ENCODE assay signal across 18 cellular contexts in the genomic region with DNA sequence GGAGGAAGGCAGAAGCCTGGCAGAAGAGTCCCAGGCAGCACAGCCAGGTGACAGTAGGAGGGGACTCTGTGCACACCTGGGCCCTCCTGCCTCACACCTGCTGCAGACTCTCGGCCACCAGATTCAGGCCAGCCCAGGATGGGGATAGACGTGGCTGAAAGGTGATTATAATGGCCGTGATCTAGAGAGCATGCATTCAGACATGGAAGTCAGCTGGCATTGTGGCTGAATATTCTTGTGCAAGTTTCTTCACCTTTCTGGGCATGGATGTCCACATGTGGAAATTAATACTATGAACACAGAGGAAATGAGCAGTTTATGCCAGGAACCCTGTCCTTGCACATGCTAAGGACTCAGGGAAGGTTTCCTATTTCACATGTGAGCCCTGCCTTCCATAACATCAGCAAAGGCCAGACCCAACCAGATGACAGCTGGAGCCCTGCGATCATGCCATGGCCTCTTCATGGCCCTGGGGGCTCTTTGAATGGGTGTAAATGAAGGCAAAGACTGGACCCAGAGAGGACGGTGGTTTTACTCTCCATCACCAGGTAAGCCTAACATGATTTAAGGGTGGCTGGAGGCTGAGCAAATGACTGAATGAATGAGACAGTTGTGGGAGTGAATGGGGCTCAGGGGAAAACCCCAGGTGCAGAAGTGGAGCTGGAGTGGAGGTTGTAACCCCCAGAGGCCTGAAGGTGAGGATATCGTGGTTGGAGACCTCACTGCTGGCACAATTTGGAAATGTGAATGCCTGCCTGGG. TPM values are rescaled to one million over a fixed set of nuclear protein-coding genes. Genes with fewer than 3 reads are reported as not detected.
DNase-seq lines count a peak whose midpoint lies in the region; ATAC-seq lines count a peak whose summit lies in the region.
"Had no signal": no experiment of that assay in that cellular context is flagged by ENCODE, and none has a peak within 500 bp of the region (broad histone marks: within the 10 kb centered on the region; RNA-seq: fewer than 3 reads in every experiment).

No MANE protein-coding gene starts in this region.

- H3K36me3 Mint-ChIP-seq in activated CD8-positive, alpha-beta memory T cell treated with anti-CD3 and anti-CD28 coated beads, Interleukin-2, amount 10 ng/mL, durations not matched to agents 7 days and 5 days = no peaks in the 10 kb centered on the region
- H3K36me3 Mint-ChIP-seq: CD4-positive, alpha-beta memory T cell had no signal

- DNase-seq in activated CD8-positive, alpha-beta memory T cell treated with anti-CD3 and anti-CD28 coated beads for 24 hours = peak; percentile 53
- no peak for DNase-seq in activated CD8-positive, alpha-beta memory T cell treated with anti-CD3 and anti-CD28 coated beads, Interleukin-2, amount 10 ng/mL, durations not matched to agents 7 days and 5 days
- peak; percentile 67 for DNase-seq in NCI-H146 (lab: John Stamatoyannopoulos, UW)
- peak; percentile 34 for DNase-seq in islet precursor cell
- DNase-seq in stimulated activated CD8-positive, alpha-beta memory T cell treated with anti-CD3 and anti-CD28 coated beads, Interleukin-4, amount 100 ng/mL, for 48 hours = peak; percentile 21
- no peak for DNase-seq in dermis blood vessel endothelial cell
- DNase-seq: ACHN; C1 segment of cervical spinal cord; CD4-positive, alpha-beta memory T cell; COR-L47; DMS153; DMS79 treated with DMSO at 0.1 percent for 48 hours; EL; GOT3; H9 had no signal

- H3K4me1 Mint-ChIP-seq in activated CD8-positive, alpha-beta memory T cell treated with anti-CD3 and anti-CD28 coated beads, Interleukin-2, amount 10 ng/mL, durations not matched to agents 7 days and 5 days = peaks cover 7% of the 10 kb centered on the region

- no peaks in the 10 kb centered on the region for H3K9me3 Mint-ChIP-seq in activated CD8-positive, alpha-beta memory T cell treated with anti-CD3 and anti-CD28 coated beads, Interleukin-2, amount 10 ng/mL, durations not matched to agents 7 days and 5 days (ENCODE audit: low read depth)
- H3K9me3 Mint-ChIP-seq: CD4-positive, alpha-beta memory T cell; H9 had no signal

- ATAC-seq in activated CD8-positive, alpha-beta memory T cell treated with anti-CD3 and anti-CD28 coated beads, Interleukin-2, amount 10 ng/mL, durations not matched to agents 7 days and 5 days = no peak
- ATAC-seq in GM18520 (IDR thresholded peaks at IDR 0.05; ENCODE audit: unreplicated experiment) = no peak
- ATAC-seq in HG03280 (IDR thresholded peaks at IDR 0.05; ENCODE audit: unreplicated experiment) = no peak

- CTCF ChIA-PET in activated CD8-positive, alpha-beta memory T cell treated with anti-CD3 and anti-CD28 coated beads, Interleukin-2, amount 10 ng/mL, durations not matched to agents 7 days and 5 days (lab: Charles Lee) = no interaction called here

- H3K27me3 Mint-ChIP-seq in activated CD8-positive, alpha-beta memory T cell treated with anti-CD3 and anti-CD28 coated beads, Interleukin-2, amount 10 ng/mL, durations not matched to agents 7 days and 5 days = peaks cover 68% of the 10 kb centered on the region

- H3K27ac Mint-ChIP-seq in activated CD8-positive, alpha-beta memory T cell treated with anti-CD3 and anti-CD28 coated beads, Interleukin-2, amount 10 ng/mL, durations not matched to agents 7 days and 5 days = no peak overlapping the region
- H3K27ac Mint-ChIP-seq: CD4-positive, alpha-beta memory T cell had no signal

- H3K4me3 Mint-ChIP-seq in activated CD8-positive, alpha-beta memory T cell treated with anti-CD3 and anti-CD28 coated beads, Interleukin-2, amount 10 ng/mL, durations not matched to agents 7 days and 5 days = no peak overlapping the region
- H3K4me3 Mint-ChIP-seq: H9 had no signal

RNA-seq across cellular contexts. Expression of gene RAET1L, which starts 2.7 kb away (rescaled TPM):
- not detected for total RNA-seq in activated CD8-positive, alpha-beta memory T cell treated with anti-CD3 and anti-CD28 coated beads, Interleukin-2, amount 10 ng/mL, durations not matched to agents 7 days and 5 days
- total RNA-seq in dermis blood vessel endothelial cell = not detected in 2 replicates
- total RNA-seq: A172; CD4-positive, alpha-beta memory T cell; H9 had no signal

RNA-seq across cellular contexts. Expression of gene ULBP3, which starts 40.9 kb away (rescaled TPM):
- total RNA-seq in activated CD8-positive, alpha-beta memory T cell treated with anti-CD3 and anti-CD28 coated beads, Interleukin-2, amount 10 ng/mL, durations not matched to agents 7 days and 5 days = 1 to 10 TPM; 1.4 to 2.1 TPM
- total RNA-seq in dermis blood vessel endothelial cell = 6.0 and 14.9 TPM in 2 replicates

Comparison
In these comparisons a context has a peak if more than half of its experiments do, and no peak if none do; other contexts are left out.
1. DNase-seq: peak in activated CD8-positive, alpha-beta memory T cell treated with anti-CD3 and anti-CD28 coated beads for 24 hours (single experiment), NCI-H146 (single experiment), islet precursor cell (single experiment) and stimulated activated CD8-positive, alpha-beta memory T cell treated with anti-CD3 and anti-CD28 coated beads, Interleukin-4, amount 100 ng/mL, for 48 hours (single experiment); none in activated CD8-positive, alpha-beta memory T cell treated with anti-CD3 and anti-CD28 coated beads, Interleukin-2, amount 10 ng/mL, durations not matched to agents 7 days and 5 days (single experiment) and dermis blood vessel endothelial cell (single experiment).